Comparison of ENCODE assay signal across 1 cellular context in the genomic region with DNA sequence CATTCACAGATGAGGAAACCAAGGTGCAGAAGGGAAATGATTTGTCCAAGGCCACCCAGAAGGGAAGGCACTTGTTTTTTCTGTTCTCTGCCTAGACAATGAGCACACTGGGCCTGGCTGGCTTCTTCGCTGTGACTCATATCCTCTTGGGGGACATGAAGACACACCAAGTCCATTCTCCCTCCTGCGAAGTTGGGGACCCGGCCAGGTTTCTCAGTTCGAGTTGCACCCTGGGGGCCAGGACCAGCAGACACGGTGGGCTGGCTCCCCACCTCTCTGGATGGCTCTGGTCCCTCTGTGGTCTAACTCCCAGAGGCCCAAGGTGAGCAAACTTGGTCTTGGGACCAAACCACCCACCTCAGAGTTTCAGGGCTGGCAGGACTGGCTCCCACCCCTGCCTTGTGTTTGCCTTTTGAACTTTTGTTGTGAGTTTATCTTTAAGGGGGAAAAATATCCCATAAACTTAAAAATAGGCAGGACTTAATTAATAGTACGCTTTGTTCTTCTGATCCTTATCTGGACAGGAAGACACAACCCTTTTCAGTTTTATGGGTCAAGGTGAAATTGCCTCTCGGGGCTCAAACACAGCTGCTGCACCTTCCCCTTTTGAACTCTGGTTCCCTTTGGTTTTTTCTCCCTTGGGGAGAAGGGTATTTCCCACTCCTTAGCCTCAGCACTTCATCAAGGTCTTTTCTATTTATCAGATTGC.
TF ChIP-seq lines count a peak whose summit lies in the region.

No MANE protein-coding gene starts in this region.

TF ChIP-seq in IMR-90, 13 proteins besides CTCF, POLR2A, EP300 and RAD21:
- no peak for TF ChIP-seq MXI1 (IDR thresholded peaks at IDR 0.05; ENCODE audit: borderline replicate concordance, low read depth, low read length)
- no peak for TF ChIP-seq CHD1 (IDR thresholded peaks at IDR 0.05; ENCODE audit: low read depth, low read length)
